34 cellular contexts compared by ENCODE assay signal in genomic region chr16:49980166-49980565, GRCh38. TPM values are rescaled to one million over a fixed set of nuclear protein-coding genes. Genes with fewer than 3 reads are reported as not detected.
DNase-seq lines count a peak whose midpoint lies in the region; ATAC-seq, FAIRE-seq and TF ChIP-seq lines count a peak whose summit lies in the region.
"Had no signal": no experiment of that assay in that cellular context is flagged by ENCODE, and none has a peak within 500 bp of the region (broad histone marks: within the 10 kb centered on the region; RNA-seq: fewer than 3 reads in every experiment).

No MANE protein-coding gene starts in this region.

- no peak overlapping the region for H3K4me3 Mint-ChIP-seq in astrocyte (ENCODE audit: unreplicated experiment)
- no peak overlapping the region for H3K4me3 Mint-ChIP-seq in stimulated activated memory B cell treated with anti-CD40 and anti-IgM and Interleukin-4, amounts not matched to agents 10 μg/mL and 1 μg/mL and 100 μg/mL, for 72 hours
- H3K4me3 Mint-ChIP-seq: activated naive CD8-positive, alpha-beta T cell treated with anti-CD3 and anti-CD28 coated beads, Interleukin-2, amount 10 ng/mL, durations not matched to agents 7 days and 5 days; activated T-cell treated with anti-CD3 and anti-CD28 coated beads, Interleukin-2, amount 50 U/mL, for 24 hours; B cell; CD8-positive, alpha-beta T cell; dendritic cell treated with granulocyte-macrophage colony-stimulating factor and Interleukin-4, amounts not matched to agents 40 ng/mL and 50 ng/mL, for 4 days; endodermal cell; natural killer cell; T-helper 1 cell treated with Interleukin-12 subunit alpha and Interleukin-12 subunit beta and Interleukin-4 antibody, amounts not matched to agents 30 μg/mL and 1 μg/mL, for 36 hours had no signal

- H4K20me1 ChIP-seq in HepG2 (ENCODE audit: insufficient read depth, low read length) (no peaks in the 10 kb centered on the region), astrocyte (ENCODE audit: insufficient read depth, low read length) (no peaks in the 10 kb centered on the region)

- POLR2A ChIA-PET in HepG2 (lab: Yijun Ruan, JAX): no interaction called here

- CTCF ChIA-PET in HepG2 (lab: Yijun Ruan, JAX; ENCODE audit: low intra/inter-chr PET ratio, low total read pairs): no interaction called here

- intact Hi-C loops in HepG2 (cut with micrococcal nuclease; ENCODE audit: unreplicated experiment): no loop called here
- intact Hi-C loops in right lobe of liver (cut with DNase I): no loop called here

- BruUV-seq in HepG2 (replicated peaks; lab: Mats Ljungman, UMichigan): no TSS peak

- no peak for TF ChIP-seq CTCF in HepG2 (CRISPR knock-in tag; IDR thresholded peaks at IDR 0.05)
- no peak for TF ChIP-seq CTCF in right lobe of liver (IDR thresholded peaks at IDR 0.05)
- no peak for TF ChIP-seq CTCF in astrocyte (IDR thresholded peaks at IDR 0.05; ENCODE audit: insufficient read depth, low read depth, low read length)

- H3K4me3 ChIP-seq in HepG2 (replicated peaks in 1 of 3; ENCODE audit: insufficient read depth in 1 of 3, low read depth in 2 of 3, low read length in 3 of 3): no peak overlapping the region
- no peak overlapping the region for H3K4me3 ChIP-seq in right lobe of liver
- H3K4me3 ChIP-seq in astrocyte (ENCODE audit: insufficient read depth, low read depth, low read length): no peak overlapping the region
- H3K4me3 ChIP-seq: A549, ascending aorta, lower lobe of right lung, mucosa of descending colon, psoas muscle, tibial nerve had no signal

- ATAC-seq in HepG2: no peak; the same call in 1 of the 3 replicates
- no peak for ATAC-seq in right lobe of liver
- ATAC-seq in stimulated activated memory B cell treated with anti-CD40 and anti-IgM and Interleukin-4, amounts not matched to agents 10 μg/mL and 1 μg/mL and 100 μg/mL, for 72 hours: no peak
- ATAC-seq: A549; CD8-positive, alpha-beta T cell; lower lobe of right lung; mucosa of descending colon; natural killer cell; psoas muscle had no signal

- no peak for TF ChIP-seq RAD21 in HepG2 (CRISPR knock-in tag; IDR thresholded peaks at IDR 0.05)

- H3K27me3 ChIP-seq in HepG2 (ENCODE audit: control insufficient read depth in 1 of 2, insufficient read depth in 2 of 2, low read length in 2 of 2) (0 out of 5 replicates have a peak, but pooled peaks cover 0 to 4% of the 10 kb centered on the region in 2 experiments), right lobe of liver (no peaks in the 10 kb centered on the region), astrocyte (ENCODE audit: insufficient read depth, low read length) (no peaks in the 10 kb centered on the region)
- H3K27me3 ChIP-seq: ascending aorta, tibial nerve had no signal

- 5% methylated on average over 3 of the region's 3 CpGs for WGBS in HepG2 (ENCODE audit: low lambda C conversion rate)
- WGBS in right lobe of liver (ENCODE audit: insufficient coverage, low coverage, low lambda C conversion rate, missing lambda C conversion rate): 42% methylated on average over 3 of the region's 3 CpGs

- no peak for FAIRE-seq in HepG2 (lab: Jason Lieb, UNC)
- FAIRE-seq in astrocyte (lab: Jason Lieb, UNC): peak; percentile 50
- FAIRE-seq: A549, TTC549 had no signal

- no peaks in the 10 kb centered on the region for H3K4me1 Mint-ChIP-seq in astrocyte (ENCODE audit: low read depth, unreplicated experiment)
- H3K4me1 Mint-ChIP-seq in stimulated activated memory B cell treated with anti-CD40 and anti-IgM and Interleukin-4, amounts not matched to agents 10 μg/mL and 1 μg/mL and 100 μg/mL, for 72 hours: no peaks in the 10 kb centered on the region
- H3K4me1 Mint-ChIP-seq: activated naive CD8-positive, alpha-beta T cell treated with anti-CD3 and anti-CD28 coated beads, Interleukin-2, amount 10 ng/mL, durations not matched to agents 7 days and 5 days; B cell; endodermal cell; natural killer cell had no signal

- TF ChIP-seq EP300 in HepG2 (IDR thresholded peaks at IDR 0.05; ENCODE audit: low read depth in 2 of 2, low read length in 2 of 2) (no peak), HepG2 (CRISPR knock-in tag; IDR thresholded peaks at IDR 0.05; ENCODE audit: borderline replicate concordance) (no peak)

- DNase-seq in HepG2 (ENCODE audit: low spot score) (no peak), right lobe of liver (no peak), astrocyte (ENCODE audit: low read depth) (no peak), kidney glomerular epithelial cell (lab: John Stamatoyannopoulos, UW) (peak; percentile 54), putamen (ENCODE audit: low spot score) (no peak), COLO829 (ENCODE audit: low spot score) (no peak), NCI-H2227 (lab: John Stamatoyannopoulos, UW; ENCODE audit: unreplicated experiment) (no peak)
- DNase-seq: activated gamma-delta T cell; activated naive CD8-positive, alpha-beta T cell treated with anti-CD3 and anti-CD28 coated beads, Interleukin-2, amount 10 ng/mL, durations not matched to agents 7 days and 5 days; activated T-cell treated with anti-CD3 and anti-CD28 coated beads, Interleukin-2, amount 50 U/mL, for 24 hours; CD8-positive, alpha-beta T cell; central memory CD4-positive, alpha-beta T cell; endodermal cell; foreskin fibroblast; GDM1; lower lobe of right lung; mucosa of descending colon; natural killer cell; NCI-H1092 treated with DMSO at 0.1 percent for 48 hours; NCI-H187; NCI-H526 treated with DMSO at 0.1 percent for 48 hours; NK-92 treated with Interleukin-12 subunit alpha and Interleukin-12 subunit beta, amount 100 ng/mL, for 24 hours; occipital lobe; psoas muscle; stimulated activated CD4-positive, alpha-beta T cell treated with anti-CD3 and anti-CD28 coated beads, Interleukin-15, amount 100 ng/mL, for 24 hours; stimulated activated CD4-positive, alpha-beta T cell treated with anti-CD3 and anti-CD28 coated beads, Interleukin-4, amount 100 ng/mL, for 4 hours had no signal

- H3K27ac Mint-ChIP-seq in astrocyte (ENCODE audit: unreplicated experiment): peak overlapping the region; percentile 2
- no peak overlapping the region for H3K27ac Mint-ChIP-seq in stimulated activated memory B cell treated with anti-CD40 and anti-IgM and Interleukin-4, amounts not matched to agents 10 μg/mL and 1 μg/mL and 100 μg/mL, for 72 hours
- H3K27ac Mint-ChIP-seq: activated naive CD8-positive, alpha-beta T cell treated with anti-CD3 and anti-CD28 coated beads, Interleukin-2, amount 10 ng/mL, durations not matched to agents 7 days and 5 days; activated T-cell treated with anti-CD3 and anti-CD28 coated beads, Interleukin-2, amount 50 U/mL, for 24 hours; B cell; CD8-positive, alpha-beta T cell; dendritic cell treated with granulocyte-macrophage colony-stimulating factor and Interleukin-4, amounts not matched to agents 40 ng/mL and 50 ng/mL, for 4 days; endodermal cell; natural killer cell; T-helper 1 cell treated with Interleukin-12 subunit alpha and Interleukin-12 subunit beta and Interleukin-4 antibody, amounts not matched to agents 30 μg/mL and 1 μg/mL, for 36 hours had no signal

- H2AFZ ChIP-seq in HepG2 (ENCODE audit: low read length) (no peak overlapping the region), astrocyte (ENCODE audit: low read depth, low read length) (no peak overlapping the region)

- H3K4me2 ChIP-seq in HepG2 (ENCODE audit: low read depth, low read length) (no peak overlapping the region), astrocyte (ENCODE audit: low read length) (no peak overlapping the region)
- H3K4me2 ChIP-seq: A549 had no signal

- H3K9ac ChIP-seq in HepG2 (ENCODE audit: insufficient read depth, low read depth, low read length): no peak overlapping the region
- no peak overlapping the region for H3K9ac ChIP-seq in astrocyte (ENCODE audit: low read length)

- no peaks in the 10 kb centered on the region for H3K27me3 Mint-ChIP-seq in astrocyte (ENCODE audit: low read depth, unreplicated experiment)
- no peaks in the 10 kb centered on the region for H3K27me3 Mint-ChIP-seq in stimulated activated memory B cell treated with anti-CD40 and anti-IgM and Interleukin-4, amounts not matched to agents 10 μg/mL and 1 μg/mL and 100 μg/mL, for 72 hours
- H3K27me3 Mint-ChIP-seq: activated naive CD8-positive, alpha-beta T cell treated with anti-CD3 and anti-CD28 coated beads, Interleukin-2, amount 10 ng/mL, durations not matched to agents 7 days and 5 days; activated T-cell treated with anti-CD3 and anti-CD28 coated beads, Interleukin-2, amount 50 U/mL, for 24 hours had no signal

- H3K4me1 ChIP-seq in HepG2 (ENCODE audit: insufficient read depth, low read length): no peaks in the 10 kb centered on the region
- H3K4me1 ChIP-seq in right lobe of liver: no peaks in the 10 kb centered on the region
- H3K4me1 ChIP-seq in astrocyte (ENCODE audit: insufficient read depth, low read length): no peaks in the 10 kb centered on the region
- H3K4me1 ChIP-seq: A549, ascending aorta, lower lobe of right lung, psoas muscle, tibial nerve had no signal

- H3K36me3 ChIP-seq in HepG2 (replicated peaks in 1 of 2; ENCODE audit: control insufficient read depth in 1 of 2, insufficient read depth in 2 of 2, low read length in 2 of 2) (no peaks in the 10 kb centered on the region), right lobe of liver (no peaks in the 10 kb centered on the region), astrocyte (ENCODE audit: insufficient read depth, low read length) (no peaks in the 10 kb centered on the region)
- H3K36me3 ChIP-seq: ascending aorta, lower lobe of right lung, tibial nerve had no signal

- in situ Hi-C loops in HepG2 (cut with HindIII; ENCODE audit: extremely low pct_ligation_motif_present, low pct_unique_long_range_greater_than_20kb): no loop called here

- H3K79me2 ChIP-seq in HepG2 (ENCODE audit: insufficient read depth, low read length) (no peaks in the 10 kb centered on the region), astrocyte (ENCODE audit: insufficient read depth, low read length) (no peaks in the 10 kb centered on the region)

- no peak overlapping the region for H3K27ac ChIP-seq in HepG2 (ENCODE audit: extremely low read length, insufficient read depth, low read length)
- no peak overlapping the region for H3K27ac ChIP-seq in right lobe of liver
- no peak overlapping the region for H3K27ac ChIP-seq in astrocyte (ENCODE audit: low read depth, low read length)
- H3K27ac ChIP-seq: A549, ascending aorta, lower lobe of right lung, psoas muscle, tibial nerve had no signal

- peaks cover 3% of the 10 kb centered on the region for H3K9me3 Mint-ChIP-seq in astrocyte (ENCODE audit: unreplicated experiment)
- H3K9me3 Mint-ChIP-seq in stimulated activated memory B cell treated with anti-CD40 and anti-IgM and Interleukin-4, amounts not matched to agents 10 μg/mL and 1 μg/mL and 100 μg/mL, for 72 hours: peaks cover 5% of the 10 kb centered on the region
- H3K9me3 Mint-ChIP-seq: activated naive CD8-positive, alpha-beta T cell treated with anti-CD3 and anti-CD28 coated beads, Interleukin-2, amount 10 ng/mL, durations not matched to agents 7 days and 5 days; activated T-cell treated with anti-CD3 and anti-CD28 coated beads, Interleukin-2, amount 50 U/mL, for 24 hours; CD8-positive, alpha-beta T cell; dendritic cell treated with granulocyte-macrophage colony-stimulating factor and Interleukin-4, amounts not matched to agents 40 ng/mL and 50 ng/mL, for 4 days; natural killer cell; T-helper 1 cell treated with Interleukin-12 subunit alpha and Interleukin-12 subunit beta and Interleukin-4 antibody, amounts not matched to agents 30 μg/mL and 1 μg/mL, for 36 hours had no signal

- H3K9me3 ChIP-seq in HepG2 (ENCODE audit: low read length): no peaks in the 10 kb centered on the region
- H3K9me3 ChIP-seq in right lobe of liver: no peaks in the 10 kb centered on the region
- H3K9me3 ChIP-seq in astrocyte (ENCODE audit: insufficient read depth, low read depth, low read length): no peaks in the 10 kb centered on the region
- H3K9me3 ChIP-seq: ascending aorta, lower lobe of right lung, mucosa of descending colon, psoas muscle had no signal

- TF ChIP-seq POLR2A in HepG2 (IDR thresholded peaks at IDR 0.05; ENCODE audit: insufficient read depth in 1 of 2, low read depth in 2 of 2, low read length in 2 of 2): no peak
- no peak for TF ChIP-seq POLR2A in right lobe of liver (IDR thresholded peaks at IDR 0.05)

- H3K36me3 Mint-ChIP-seq in astrocyte (ENCODE audit: low read depth, unreplicated experiment): no peaks in the 10 kb centered on the region
- H3K36me3 Mint-ChIP-seq in stimulated activated memory B cell treated with anti-CD40 and anti-IgM and Interleukin-4, amounts not matched to agents 10 μg/mL and 1 μg/mL and 100 μg/mL, for 72 hours: no peaks in the 10 kb centered on the region
- H3K36me3 Mint-ChIP-seq: activated naive CD8-positive, alpha-beta T cell treated with anti-CD3 and anti-CD28 coated beads, Interleukin-2, amount 10 ng/mL, durations not matched to agents 7 days and 5 days; CD8-positive, alpha-beta T cell; natural killer cell had no signal

RNA-seq across cellular contexts. Expression of gene CNEP1R1, which starts 44.9 kb away (rescaled TPM):
- total RNA-seq in HepG2 (2016; rRNA removed; fragmentation: Illumina TruSeq; extraction: Trizol) (22.9 and 23.6 TPM in 2 replicates), right lobe of liver (1 to 10 TPM; 6.0 to 9.6 (median 7.5) TPM), astrocyte (31.1 and 32.1 TPM in 2 replicates)
- 10.6 and 11.2 TPM in 2 replicates for total RNA-seq in HepG2 (2016; cell fraction: cytosol; rRNA removed; fragmentation: Illumina TruSeq; extraction: Trizol; ENCODE audit: low read depth)
- 20.7 and 24.2 TPM in 2 replicates for total RNA-seq in HepG2 (2016; cell fraction: insoluble cytoplasmic fraction; rRNA removed; fragmentation: Illumina TruSeq; extraction: Trizol)
- 25.2 and 28.8 TPM in 2 replicates for total RNA-seq in HepG2 (2016; cell fraction: membrane; rRNA removed; fragmentation: Illumina TruSeq; extraction: Trizol)
- 23.6 and 26.4 TPM in 2 replicates for total RNA-seq in HepG2 (2016; cell fraction: nucleus; rRNA removed; fragmentation: Illumina TruSeq; extraction: Trizol)
- polyA plus RNA-seq in HepG2 (2011; rRNA removed): 25.3 and 26.8 TPM in 2 replicates
- polyA plus RNA-seq in HepG2 (2011; cell fraction: cytosol; rRNA removed): 13.4 and 20.7 TPM in 2 replicates
- polyA plus RNA-seq in HepG2 (2011; cell fraction: nucleus; rRNA removed): 25.5 and 34.1 TPM in 2 replicates
- 15.1 and 16.1 TPM in 2 replicates for polyA plus RNA-seq in HepG2 (2012)
- polyA plus RNA-seq in HepG2 (2016; cell fraction: cytosol; fragmentation: Illumina TruSeq; extraction: Trizol; ENCODE audit: low read depth): 5.8 and 6.8 TPM in 2 replicates
- 17.2 and 18.5 TPM in 2 replicates for polyA plus RNA-seq in HepG2 (2016; cell fraction: insoluble cytoplasmic fraction; fragmentation: Illumina TruSeq; extraction: Trizol; ENCODE audit: low read depth)
- polyA plus RNA-seq in HepG2 (2016; cell fraction: membrane; fragmentation: Illumina TruSeq; extraction: Trizol; ENCODE audit: low read depth): 12.5 and 13.8 TPM in 2 replicates
- 46.2 and 46.7 TPM in 2 replicates for polyA plus RNA-seq in HepG2 (2016; cell fraction: nucleus; fragmentation: Illumina TruSeq; extraction: Trizol; ENCODE audit: insufficient read depth, low read depth)
- polyA minus RNA-seq in HepG2 (2011; rRNA and poly(A)+ RNA removed; ENCODE audit: low replicate concordance): 9.1 and 15.4 TPM in 2 replicates
- 17.9 and 22.7 TPM in 2 replicates for polyA minus RNA-seq in HepG2 (2011; cell fraction: cytosol; rRNA and poly(A)+ RNA removed)
- 30.4 and 32.3 TPM in 2 replicates for polyA minus RNA-seq in HepG2 (2011; cell fraction: nucleus; rRNA and poly(A)+ RNA removed)
